Comparison of ENCODE assay signal across 9 cellular contexts in genomic region chr12:116532428-116532827, GRCh38. TPM values are rescaled to one million over a fixed set of nuclear protein-coding genes. Genes with fewer than 3 reads are reported as not detected.
DNase-seq lines count a peak whose midpoint lies in the region; ATAC-seq and TF ChIP-seq lines count a peak whose summit lies in the region.
"Had no signal": no experiment of that assay in that cellular context is flagged by ENCODE, and none has a peak within 500 bp of the region (broad histone marks: within the 10 kb centered on the region; RNA-seq: fewer than 3 reads in every experiment).

No MANE protein-coding gene starts in this region.

- no peak overlapping the region for H3K27ac Mint-ChIP-seq in activated T-cell treated with anti-CD3 and anti-CD28 coated beads, Interleukin-2, amount 50 U/mL, for 24 hours
- H3K27ac Mint-ChIP-seq in glutamatergic neuron (ENCODE audit: unreplicated experiment), result peak overlapping the region; percentile 62
- H3K27ac Mint-ChIP-seq in stimulated activated naive B cell treated with anti-CD40 and anti-IgM and Interleukin-4, amounts not matched to agents 10 μg/mL and 1 μg/mL and 100 μg/mL, for 72 hours, result peak overlapping the region; percentile 1

- ATAC-seq in stimulated activated naive B cell treated with anti-CD40 and anti-IgM and Interleukin-4, amounts not matched to agents 10 μg/mL and 1 μg/mL and 100 μg/mL, for 72 hours (replicated peaks), result no peak

- peaks cover 29% of the 10 kb centered on the region for H3K4me1 Mint-ChIP-seq in activated T-cell treated with anti-CD3 and anti-CD28 coated beads, Interleukin-2, amount 50 U/mL, for 24 hours (ENCODE audit: low read depth)
- peaks cover 10% of the 10 kb centered on the region for H3K4me1 Mint-ChIP-seq in glutamatergic neuron (ENCODE audit: low read depth, unreplicated experiment)
- peaks cover 28 to 45% of the 10 kb centered on the region in 2 donors for H3K4me1 Mint-ChIP-seq in stimulated activated naive B cell treated with anti-CD40 and anti-IgM and Interleukin-4, amounts not matched to agents 10 μg/mL and 1 μg/mL and 100 μg/mL, for 72 hours

- H3K9me3 ChIP-seq in colonic mucosa, result no peaks in the 10 kb centered on the region
- H3K9me3 ChIP-seq: stomach had no signal

- H3K27ac ChIP-seq in RWPE1, result peak overlapping the region; percentile 87
- no peak overlapping the region for H3K27ac ChIP-seq in colonic mucosa

- peaks cover 2% of the 10 kb centered on the region for H3K27me3 Mint-ChIP-seq in activated T-cell treated with anti-CD3 and anti-CD28 coated beads, Interleukin-2, amount 50 U/mL, for 24 hours
- H3K27me3 Mint-ChIP-seq in glutamatergic neuron (ENCODE audit: unreplicated experiment), result peaks cover 14% of the 10 kb centered on the region
- H3K27me3 Mint-ChIP-seq in stimulated activated naive B cell treated with anti-CD40 and anti-IgM and Interleukin-4, amounts not matched to agents 10 μg/mL and 1 μg/mL and 100 μg/mL, for 72 hours, result peaks cover 0 to 8% of the 10 kb centered on the region in 2 donors

- no peak for TF ChIP-seq CTCF in RWPE1 (conservative IDR thresholded peaks at IDR 0.05; ENCODE audit: low read depth)
- no peak for TF ChIP-seq CTCF in glutamatergic neuron (IDR thresholded peaks at IDR 0.05; ENCODE audit: partially characterized antibody, unreplicated experiment)
- no peak for TF ChIP-seq CTCF in colonic mucosa (IDR thresholded peaks at IDR 0.05)

- no peak for DNase-seq in activated T-cell treated with anti-CD3 and anti-CD28 coated beads, Interleukin-2, amount 50 U/mL, for 24 hours
- no peak for DNase-seq in activated T-cell treated with anti-CD3 and anti-CD28 coated beads, Interleukin-2, amount 50 U/mL, for 1 hour
- DNase-seq in RWPE1 (ENCODE audit: low spot score) (no peak), glutamatergic neuron (no peak), colonic mucosa (no peak), HPDE6-E6E7 (ENCODE audit: extremely low spot score) (no peak), hypothalamus (lab: John Stamatoyannopoulos, UW) (no peak)
- DNase-seq in stimulated activated naive B cell treated with anti-CD40 and anti-IgM and Interleukin-4, amounts not matched to agents 10 μg/mL and 1 μg/mL and 100 μg/mL, for 72 hours, result no peak

- peak overlapping the region; percentile 78 for H3K4me3 Mint-ChIP-seq in activated T-cell treated with anti-CD3 and anti-CD28 coated beads, Interleukin-2, amount 50 U/mL, for 24 hours
- peak overlapping the region; percentile 92 for H3K4me3 Mint-ChIP-seq in glutamatergic neuron (ENCODE audit: unreplicated experiment)
- H3K4me3 Mint-ChIP-seq in stimulated activated naive B cell treated with anti-CD40 and anti-IgM and Interleukin-4, amounts not matched to agents 10 μg/mL and 1 μg/mL and 100 μg/mL, for 72 hours, result peak overlapping the region; percentile 11 to 23

- no peaks in the 10 kb centered on the region for H3K9me3 Mint-ChIP-seq in activated T-cell treated with anti-CD3 and anti-CD28 coated beads, Interleukin-2, amount 50 U/mL, for 24 hours
- H3K9me3 Mint-ChIP-seq in glutamatergic neuron (ENCODE audit: unreplicated experiment), result peaks cover 7% of the 10 kb centered on the region
- peaks cover 0 to 1% of the 10 kb centered on the region in 2 donors for H3K9me3 Mint-ChIP-seq in stimulated activated naive B cell treated with anti-CD40 and anti-IgM and Interleukin-4, amounts not matched to agents 10 μg/mL and 1 μg/mL and 100 μg/mL, for 72 hours

- CTCF ChIA-PET in RWPE1 (lab: Yijun Ruan, JAX), result no interaction called here

- POLR2A ChIA-PET in RWPE1 (lab: Yijun Ruan, JAX; ENCODE audit: low non-redundant PET), result no interaction called here

- no peaks in the 10 kb centered on the region for H3K36me3 Mint-ChIP-seq in activated T-cell treated with anti-CD3 and anti-CD28 coated beads, Interleukin-2, amount 50 U/mL, for 24 hours (ENCODE audit: low read depth)
- H3K36me3 Mint-ChIP-seq in glutamatergic neuron (ENCODE audit: unreplicated experiment), result no peaks in the 10 kb centered on the region
- no peaks in the 10 kb centered on the region for H3K36me3 Mint-ChIP-seq in stimulated activated naive B cell treated with anti-CD40 and anti-IgM and Interleukin-4, amounts not matched to agents 10 μg/mL and 1 μg/mL and 100 μg/mL, for 72 hours

- no peaks in the 10 kb centered on the region for H3K36me3 ChIP-seq in colonic mucosa
- H3K36me3 ChIP-seq: stomach had no signal

- no peaks in the 10 kb centered on the region for H3K27me3 ChIP-seq in colonic mucosa
- H3K27me3 ChIP-seq: stomach had no signal

- H3K4me1 ChIP-seq in colonic mucosa, result peaks cover 5% of the 10 kb centered on the region

- intact Hi-C loops in colonic mucosa (cut with DNase I), result no loop called here

- no peak overlapping the region for H3K9ac ChIP-seq in colonic mucosa (ENCODE audit: low read depth in 2 of 2, low read length in 2 of 2)

- H3K4me3 ChIP-seq in colonic mucosa, result no peak overlapping the region

RNA-seq across cellular contexts. Expression of gene MAP1LC3B2, which starts 26.8 kb away (rescaled TPM):
- total RNA-seq in glutamatergic neuron (ENCODE audit: unreplicated experiment) (4.4 TPM), colonic mucosa (1 to 10 TPM in 1 of 2 donors, under 1 TPM in 1; 0.93 to 1.2 TPM)

Comparison
In these comparisons a context has a peak if more than half of its experiments do, and no peak if none do; other contexts are left out.
1. H3K4me3 Mint-ChIP-seq: peak in every context shown above with its lines; median percentile 92 in glutamatergic neuron; 78 in activated T-cell treated with anti-CD3 and anti-CD28 coated beads, Interleukin-2, amount 50 U/mL, for 24 hours; 17 in stimulated activated naive B cell treated with anti-CD40 and anti-IgM and Interleukin-4, amounts not matched to agents 10 μg/mL and 1 μg/mL and 100 μg/mL, for 72 hours.